Comparison of ENCODE assay signal across 9 cellular contexts in the genomic region with DNA sequence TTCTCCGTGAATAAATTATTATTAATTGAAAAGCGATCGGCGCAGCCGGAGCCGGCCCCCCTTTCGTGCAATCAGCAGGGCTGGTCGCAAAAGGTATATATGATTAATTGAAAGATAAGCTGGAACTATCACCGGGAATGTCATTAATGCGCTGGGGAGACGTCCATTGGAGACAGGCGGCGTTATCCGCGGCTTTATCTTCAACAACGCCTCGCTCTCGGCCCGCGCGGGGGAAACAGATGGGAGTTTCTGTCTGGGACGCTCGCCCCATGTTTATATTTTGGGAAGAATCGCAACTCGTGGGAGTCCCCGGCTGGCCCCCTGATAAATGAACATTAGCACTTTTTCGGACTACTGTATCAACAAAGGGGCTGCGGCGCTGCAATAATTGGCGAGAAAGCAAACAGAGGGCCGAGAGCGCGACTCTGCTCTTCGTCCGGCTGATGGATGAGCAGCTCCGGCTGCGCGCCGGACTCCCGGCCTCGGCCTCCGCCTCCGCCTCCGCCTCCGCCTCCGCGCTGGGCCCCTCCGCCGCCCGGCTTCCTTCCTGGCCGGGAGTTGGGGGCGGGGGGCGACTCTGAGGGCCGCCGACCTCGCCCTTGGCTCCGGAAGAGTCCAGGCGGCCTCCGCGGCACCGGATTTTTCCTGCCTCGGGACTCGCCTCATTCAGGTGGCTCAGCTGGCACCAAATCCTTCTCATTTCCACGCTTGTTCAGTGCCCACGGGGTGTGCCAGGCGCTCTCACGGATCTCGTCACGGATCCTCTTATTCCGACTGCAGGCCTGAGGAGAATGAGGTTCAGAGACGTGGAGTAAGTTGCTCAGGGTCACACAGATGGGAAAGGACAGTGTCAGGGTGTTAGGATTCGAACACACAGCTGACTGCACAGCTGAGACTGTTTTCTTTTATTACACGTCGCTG. TPM values are rescaled to one million over a fixed set of nuclear protein-coding genes. Genes with fewer than 3 reads are reported as not detected.
DNase-seq lines count a peak whose midpoint lies in the region; ATAC-seq and TF ChIP-seq lines count a peak whose summit lies in the region.
"Had no signal": no experiment of that assay in that cellular context is flagged by ENCODE, and none has a peak within 500 bp of the region (broad histone marks: within the 10 kb centered on the region; RNA-seq: fewer than 3 reads in every experiment).

No MANE protein-coding gene starts in this region.

- H3K27ac ChIP-seq in body of pancreas: no peak overlapping the region

- H3K27ac Mint-ChIP-seq in T-helper 17 cell: no peak overlapping the region
- no peak overlapping the region for H3K27ac Mint-ChIP-seq in stimulated activated naive CD8-positive, alpha-beta T cell treated with anti-CD3 and anti-CD28 coated beads, Interleukin-15, amount 100 ng/mL, for 72 hours

- no peak for TF ChIP-seq CTCF in body of pancreas (IDR thresholded peaks at IDR 0.05)

- peak overlapping the region; percentile 60 for H3K4me3 Mint-ChIP-seq in activated T-cell treated with anti-CD3 and anti-CD28 coated beads, Interleukin-2, amount 50 U/mL, for 4 hours
- H3K4me3 Mint-ChIP-seq in T-helper 17 cell: peak overlapping the region; percentile 69
- peak overlapping the region; percentile 72 to 81 for H3K4me3 Mint-ChIP-seq in stimulated activated naive CD8-positive, alpha-beta T cell treated with anti-CD3 and anti-CD28 coated beads, Interleukin-15, amount 100 ng/mL, for 72 hours

- no peaks in the 10 kb centered on the region for H3K9me3 Mint-ChIP-seq in activated T-cell treated with anti-CD3 and anti-CD28 coated beads, Interleukin-2, amount 50 U/mL, for 4 hours
- no peaks in the 10 kb centered on the region for H3K9me3 Mint-ChIP-seq in stimulated activated naive CD8-positive, alpha-beta T cell treated with anti-CD3 and anti-CD28 coated beads, Interleukin-15, amount 100 ng/mL, for 72 hours

- no peaks in the 10 kb centered on the region for H3K9me3 ChIP-seq in T-helper 17 cell (ENCODE audit: control insufficient read depth, low read length, poor library complexity, severe bottlenecking)
- no peaks in the 10 kb centered on the region for H3K9me3 ChIP-seq in body of pancreas

- peaks cover 91% of the 10 kb centered on the region for H3K27me3 Mint-ChIP-seq in activated T-cell treated with anti-CD3 and anti-CD28 coated beads, Interleukin-2, amount 50 U/mL, for 4 hours (ENCODE audit: low read depth)
- peaks cover 100% of the 10 kb centered on the region for H3K27me3 Mint-ChIP-seq in T-helper 17 cell
- peaks cover 100% of the 10 kb centered on the region for H3K27me3 Mint-ChIP-seq in stimulated activated naive CD8-positive, alpha-beta T cell treated with anti-CD3 and anti-CD28 coated beads, Interleukin-15, amount 100 ng/mL, for 72 hours

- H3K36me3 ChIP-seq in body of pancreas (replicated peaks in 1 of 2; ENCODE audit: insufficient read depth in 1 of 2, low read depth in 2 of 2): no peaks in the 10 kb centered on the region

- intact Hi-C loops in body of pancreas (cut with DNase I): no loop called here

- no peak overlapping the region for H3K4me3 ChIP-seq in body of pancreas

- no peaks in the 10 kb centered on the region for H3K36me3 Mint-ChIP-seq in activated T-cell treated with anti-CD3 and anti-CD28 coated beads, Interleukin-2, amount 50 U/mL, for 4 hours (ENCODE audit: insufficient read depth)
- peaks cover 11% of the 10 kb centered on the region for H3K36me3 Mint-ChIP-seq in T-helper 17 cell (ENCODE audit: low read depth)

- H3K4me1 ChIP-seq in body of pancreas: peaks cover 39% of the 10 kb centered on the region

- H3K27me3 ChIP-seq in body of pancreas: peaks cover 0 to 63% of the 10 kb centered on the region in 2 donors

- 2 to 5% methylated on average over 36 to 74 of the region's 74 CpGs for WGBS in body of pancreas, 2 donors

- peaks cover 39% of the 10 kb centered on the region for H3K4me1 Mint-ChIP-seq in activated T-cell treated with anti-CD3 and anti-CD28 coated beads, Interleukin-2, amount 50 U/mL, for 4 hours (ENCODE audit: low read depth)
- peaks cover 38% of the 10 kb centered on the region for H3K4me1 Mint-ChIP-seq in T-helper 17 cell
- peaks cover 62% of the 10 kb centered on the region for H3K4me1 Mint-ChIP-seq in stimulated activated naive CD8-positive, alpha-beta T cell treated with anti-CD3 and anti-CD28 coated beads, Interleukin-15, amount 100 ng/mL, for 72 hours

- DNase-seq in activated T-cell treated with anti-CD3 and anti-CD28 coated beads, Interleukin-2, amount 50 U/mL, for 4 hours: no peak
- no peak for DNase-seq in activated T-cell treated with anti-CD3 and anti-CD28 coated beads, Interleukin-2, amount 50 U/mL, for 1 hour
- DNase-seq in T-helper 17 cell (no peak), iPS-NIHi11 (ENCODE audit: low spot score) (peak; percentile 56), OCI-M1 (lab: John Stamatoyannopoulos, UW) (no peak), body of pancreas (no peak)
- no peak for DNase-seq in stimulated activated naive CD8-positive, alpha-beta T cell treated with anti-CD3 and anti-CD28 coated beads, Interleukin-15, amount 100 ng/mL, for 72 hours
- no peak for DNase-seq in activated CD4-positive, CD25-positive, alpha-beta regulatory T cell treated with anti-CD3 and anti-CD28 coated beads, Interleukin-2, amount 50 U/mL, for 72 hours
- DNase-seq: Kasumi-1 had no signal

- ATAC-seq in activated T-cell treated with anti-CD3 and anti-CD28 coated beads, Interleukin-2, amount 50 U/mL, for 4 hours: no peak
- ATAC-seq in T-helper 17 cell (no peak), body of pancreas (no peak)
- no peak for ATAC-seq in stimulated activated naive CD8-positive, alpha-beta T cell treated with anti-CD3 and anti-CD28 coated beads, Interleukin-15, amount 100 ng/mL, for 72 hours

- TF ChIP-seq POLR2A in body of pancreas (IDR thresholded peaks at IDR 0.05): no peak

RNA-seq across cellular contexts. Expression of a gene that starts 3.6 kb away (rescaled TPM):
- not detected for total RNA-seq in activated T-cell treated with anti-CD3 and anti-CD28 coated beads, Interleukin-2, amount 50 U/mL, for 4 hours
- total RNA-seq in T-helper 17 cell: not detected
- total RNA-seq in body of pancreas: not detected
